In the genomic region with DNA sequence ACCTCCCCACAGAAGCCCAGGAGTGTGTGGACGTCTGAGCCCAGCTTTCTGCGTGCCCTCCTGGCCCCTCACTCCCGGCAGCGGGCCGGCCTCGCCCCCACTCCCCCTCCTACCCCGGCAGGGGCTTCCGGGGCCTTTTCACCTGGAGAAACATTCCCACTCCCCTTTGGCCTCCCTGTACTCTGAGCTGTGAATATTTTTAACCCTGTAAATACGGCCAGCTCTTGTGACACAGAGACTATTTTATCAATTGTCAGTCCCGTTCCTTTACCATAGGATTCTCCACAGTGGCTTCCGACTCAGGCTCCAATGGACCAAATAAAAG, we compare ENCODE assay signal across 25 cellular contexts. TPM values are rescaled to one million over a fixed set of nuclear protein-coding genes. Genes with fewer than 3 reads are reported as not detected.
A peak's percentile ranks its signal among the peaks of the same experiment; 100 is the strongest.
DNase-seq lines count a peak whose midpoint lies in the region; ATAC-seq, FAIRE-seq and TF ChIP-seq lines count a peak whose summit lies in the region.
"Had no signal": no experiment of that assay in that cellular context is flagged by ENCODE, and none has a peak within 500 bp of the region (broad histone marks: within the 10 kb centered on the region; RNA-seq: fewer than 3 reads in every experiment).

No MANE protein-coding gene starts in this region.

- no peak overlapping the region for H4K5ac ChIP-seq in IMR-90 (ENCODE audit: low read depth, low read length)

- peaks cover 5% of the 10 kb centered on the region; the same call in 1 of the 2 replicates for H3K36me3 ChIP-seq in ACC112 (ENCODE audit: insufficient read depth, low read length)
- H3K36me3 ChIP-seq in IMR-90 (ENCODE audit: control insufficient read depth, insufficient read depth, low read length): peaks cover 17% of the 10 kb centered on the region
- peaks cover 0 to 11% of the 10 kb centered on the region in 2 experiments for H3K36me3 ChIP-seq in endothelial cell of umbilical vein (ENCODE audit: control insufficient read depth in 2 of 2, extremely low read depth in 1 of 2, insufficient read depth in 2 of 2, low read length in 2 of 2)
- no peaks in the 10 kb centered on the region for H3K36me3 ChIP-seq in neural progenitor cell
- peaks cover 0 to 2% of the 10 kb centered on the region in 2 donors for H3K36me3 ChIP-seq in kidney (ENCODE audit: control insufficient read depth in 1 of 2, insufficient read depth in 2 of 2, low read length in 2 of 2)

- no peaks in the 10 kb centered on the region for H3K36me3 Mint-ChIP-seq in neural progenitor cell

- H3K56ac ChIP-seq in IMR-90 (ENCODE audit: extremely low read depth, insufficient read depth, low read length): no peak overlapping the region

- peaks cover 9% of the 10 kb centered on the region; the same call in 1 of the 2 replicates for H4K20me1 ChIP-seq in IMR-90 (ENCODE audit: insufficient read depth, low read length)
- no peaks in the 10 kb centered on the region for H4K20me1 ChIP-seq in endothelial cell of umbilical vein (replicated peaks; ENCODE audit: control insufficient read depth, extremely low read depth, insufficient read depth, low read length)
- H4K20me1 ChIP-seq in neural progenitor cell (ENCODE audit: low read depth): peaks cover 4% of the 10 kb centered on the region

- no peak overlapping the region for H3K23ac ChIP-seq in IMR-90 (ENCODE audit: low read depth, low read length)

- H3K18ac ChIP-seq in IMR-90 (ENCODE audit: low read depth, low read length): no peak overlapping the region

- H3K27ac ChIP-seq in ACC112 (ENCODE audit: low read depth, low read length) (peak overlapping the region; percentile 36), IMR-90 (ENCODE audit: insufficient read depth, low read length) (no peak overlapping the region), endothelial cell of umbilical vein (ENCODE audit: insufficient read depth, low read depth, low read length) (no peak overlapping the region), neural progenitor cell (no peak overlapping the region), kidney (ENCODE audit: low read depth in 2 of 2, low read length in 2 of 2) (no peak overlapping the region)
- H3K27ac ChIP-seq: C4-2B, Peyer's patch had no signal

- no peak overlapping the region for H3K4me2 ChIP-seq in IMR-90 (ENCODE audit: low read depth, low read length)
- H3K4me2 ChIP-seq in endothelial cell of umbilical vein (ENCODE audit: insufficient read depth, low read length): no peak overlapping the region
- no peak overlapping the region for H3K4me2 ChIP-seq in neural progenitor cell

- no peak overlapping the region for H3K4me3 Mint-ChIP-seq in neural progenitor cell
- H3K4me3 Mint-ChIP-seq: IgD-negative memory B cell had no signal

- dilution Hi-C loops in IMR-90 (cut with HindIII; ENCODE audit: low sequenced_read_pairs, unreplicated experiment): no loop called here
- dilution Hi-C loops in endothelial cell of umbilical vein (cut with MboI; ENCODE audit: extremely low pct_ligation_motif_present, low sequenced_read_pairs): no loop called here

- H3K4me1 ChIP-seq in ACC112 (ENCODE audit: control insufficient read depth, insufficient read depth, low read length, unreplicated experiment) (peaks cover 22% of the 10 kb centered on the region), IMR-90 (ENCODE audit: control insufficient read depth, insufficient read depth, low read length) (0 out of 2 replicates have a peak, but pooled peaks cover 3% of the 10 kb centered on the region), endothelial cell of umbilical vein (ENCODE audit: control insufficient read depth, extremely low read depth, insufficient read depth, low read length) (peaks cover 6% of the 10 kb centered on the region), neural progenitor cell (no peaks in the 10 kb centered on the region), kidney (ENCODE audit: control insufficient read depth in 1 of 2, insufficient read depth in 1 of 2, low read depth in 1 of 2, low read length in 2 of 2) (peaks cover 3 to 9% of the 10 kb centered on the region in 2 donors)

- DNase-seq in IMR-90 (no peak), endothelial cell of umbilical vein (ENCODE audit: low read depth, low spot score) (no peak), neural progenitor cell (ENCODE audit: low spot score) (no peak), DMS79 (lab: John Stamatoyannopoulos, UW) (no peak), NCI-H1105 (lab: John Stamatoyannopoulos, UW) (no peak), kidney (no peak), SW480 (ENCODE audit: low spot score) (no peak)
- DNase-seq: 8988T; Calu3; CD8-positive, alpha-beta memory T cell; DMS153; NCI-H1105 treated with DMSO at 0.1 percent for 48 hours; NCI-H2029 treated with DMSO at 0.1 percent for 48 hours; NCI-H2171; NCI-H524 treated with DMSO at 0.1 percent for 48 hours; Peyer's patch had no signal

- POLR2A ChIA-PET in IMR-90 (lab: Charles Lee; ENCODE audit: unreplicated experiment): no interaction called here
- POLR2A ChIA-PET in endothelial cell of umbilical vein (lab: Charles Lee): no interaction called here

- no peaks in the 10 kb centered on the region for H3K9me1 ChIP-seq in IMR-90 (ENCODE audit: insufficient read depth, low read length)
- H3K9me1 ChIP-seq in endothelial cell of umbilical vein (replicated peaks; ENCODE audit: control insufficient read depth, extremely low read depth, insufficient read depth, low read length): no peaks in the 10 kb centered on the region

- H3K9me3 Mint-ChIP-seq in neural progenitor cell: no peaks in the 10 kb centered on the region
- H3K9me3 Mint-ChIP-seq: CD8-positive, alpha-beta memory T cell; IgD-negative memory B cell had no signal

- FAIRE-seq in endothelial cell of umbilical vein (lab: Jason Lieb, UNC): peak; percentile 73
- no peak for FAIRE-seq in kidney (lab: Jason Lieb, UNC)
- FAIRE-seq: G401.6, GM12892, HTR-8/SVneo had no signal

- H3F3A ChIP-seq in neural progenitor cell (ENCODE audit: low read depth): peaks cover 9% of the 10 kb centered on the region

- no peak for ATAC-seq in IMR-90 (ENCODE audit: low read depth)
- ATAC-seq: HCT116, Right ventricle myocardium inferior had no signal

- no peak overlapping the region for H2BK20ac ChIP-seq in IMR-90 (ENCODE audit: low read depth, low read length)

- peak overlapping the region; percentile 58 for H2AK9ac ChIP-seq in IMR-90 (replicated peaks; ENCODE audit: low read depth, low read length, poor library complexity)

- H3K9ac ChIP-seq in IMR-90 (ENCODE audit: low read depth, low read length): no peak overlapping the region
- no peak overlapping the region for H3K9ac ChIP-seq in endothelial cell of umbilical vein (replicated peaks; ENCODE audit: extremely low read depth, insufficient read depth, low read length)
- H3K9ac ChIP-seq in neural progenitor cell: no peak overlapping the region
- no peak overlapping the region for H3K9ac ChIP-seq in kidney (ENCODE audit: low read length in 2 of 2)

- in situ Hi-C loops in IMR-90 (cut with MboI; ENCODE audit: low sequenced_read_pairs): no loop called here

- peaks cover 2% of the 10 kb centered on the region for H3K79me2 ChIP-seq in ACC112 (ENCODE audit: control insufficient read depth, insufficient read depth, low read length, unreplicated experiment)
- no peaks in the 10 kb centered on the region for H3K79me2 ChIP-seq in endothelial cell of umbilical vein (ENCODE audit: control insufficient read depth, insufficient read depth, low read length)
- H3K79me2 ChIP-seq in neural progenitor cell (ENCODE audit: low read depth): no peaks in the 10 kb centered on the region

- H2AK5ac ChIP-seq in IMR-90 (ENCODE audit: low read depth, low read length): no peak overlapping the region

- H2BK120ac ChIP-seq in IMR-90 (ENCODE audit: low read depth, low read length): no peak overlapping the region

- peaks cover 3% of the 10 kb centered on the region for H3K4me1 Mint-ChIP-seq in neural progenitor cell
- H3K4me1 Mint-ChIP-seq: CD8-positive, alpha-beta memory T cell had no signal

- no peak overlapping the region for H2AFZ ChIP-seq in ACC112 (ENCODE audit: low read length, unreplicated experiment)
- H2AFZ ChIP-seq in IMR-90 (replicated peaks; ENCODE audit: low read length, poor library complexity): no peak overlapping the region
- H2AFZ ChIP-seq in endothelial cell of umbilical vein (ENCODE audit: low read depth, low read length): no peak overlapping the region
- H2AFZ ChIP-seq in neural progenitor cell (replicated peaks): no peak overlapping the region

- H4K91ac ChIP-seq in IMR-90 (ENCODE audit: insufficient read depth, low read depth, low read length): no peak overlapping the region

- no peak for TF ChIP-seq POLR2A in IMR-90 (IDR thresholded peaks at IDR 0.05; ENCODE audit: low read depth, low read length)
- no peak for TF ChIP-seq POLR2A in endothelial cell of umbilical vein (IDR thresholded peaks at IDR 0.05; ENCODE audit: low read depth, low read length)

- TF ChIP-seq CTCF in IMR-90 (conservative IDR thresholded peaks at IDR 0.05; ENCODE audit: low read depth, low read length): no peak
- no peak for TF ChIP-seq CTCF in endothelial cell of umbilical vein (IDR thresholded peaks at IDR 0.05; ENCODE audit: extremely low read depth in 1 of 2, insufficient read depth in 1 of 2, low read depth in 1 of 2, low read length in 2 of 2)
- TF ChIP-seq CTCF in neural progenitor cell (IDR thresholded peaks at IDR 0.05): no peak
- no peak for TF ChIP-seq CTCF in kidney (IDR thresholded peaks at IDR 0.05; ENCODE audit: borderline replicate concordance, extremely low read depth, insufficient read depth)

- 60% methylated on average over 3 of the region's 11 CpGs; no CpG with 5 or more reads in 1 of the 2 experiments for WGBS in IMR-90 (ENCODE audit: extremely low coverage in 2 of 2, insufficient read length in 1 of 2), 2 experiments

- no peak overlapping the region for H2BK5ac ChIP-seq in IMR-90 (ENCODE audit: low read depth, low read length, poor library complexity, severe bottlenecking)

- H4K8ac ChIP-seq in IMR-90 (ENCODE audit: low read depth in 2 of 2, low read length in 2 of 2): no peak overlapping the region

- no TSS peak for BruUV-seq in IMR-90 (replicated peaks; lab: Mats Ljungman, UMichigan)
- BruUV-seq in endothelial cell of umbilical vein (replicated peaks; lab: Mats Ljungman, UMichigan): no TSS peak

- H3K4me3 ChIP-seq in ACC112 (ENCODE audit: low read depth, low read length) (peak overlapping the region; percentile 19; the same call in 1 of the 2 replicates), IMR-90 (ENCODE audit: insufficient read depth, low read depth, low read length) (no peak overlapping the region), endothelial cell of umbilical vein (replicated peaks in 1 of 3; ENCODE audit: insufficient read depth in 1 of 3, low read depth in 1 of 3, low read length in 3 of 3) (no peak overlapping the region), neural progenitor cell (no peak overlapping the region), kidney (ENCODE audit: low read length in 2 of 2) (no peak overlapping the region)
- H3K4me3 ChIP-seq: Peyer's patch had no signal

- no peak overlapping the region for H2BK15ac ChIP-seq in IMR-90 (ENCODE audit: low read depth, low read length)

- no peak overlapping the region for H3K4ac ChIP-seq in IMR-90 (ENCODE audit: low read depth, low read length)

- peaks cover 12% of the 10 kb centered on the region for H3K27me3 Mint-ChIP-seq in neural progenitor cell (ENCODE audit: insufficient read depth, low read depth)

- peak overlapping the region; percentile 54 for H3K27ac Mint-ChIP-seq in neural progenitor cell
- H3K27ac Mint-ChIP-seq: CD8-positive, alpha-beta memory T cell; IgD-negative memory B cell had no signal

- intact Hi-C loops in IMR-90 (cut with micrococcal nuclease) (no loop called here), endothelial cell of umbilical vein (cut with micrococcal nuclease) (no loop called here), kidney (cut with DNase I) (no loop called here)

- CTCF ChIA-PET in IMR-90 (lab: Yijun Ruan, JAX) (no interaction called here), endothelial cell of umbilical vein (lab: Charles Lee) (interaction anchor here (0.7 to 2.8 kb wide), 4 partner anchors 10 to 25 kb away, joined by 3 to 9 read pairs (median 4); partner anchors contain the start of gene NHLRC4)

- TF ChIP-seq RAD21 in IMR-90 (IDR thresholded peaks at IDR 0.05; ENCODE audit: low read length): no peak

- no peak overlapping the region for H3K14ac ChIP-seq in IMR-90 (replicated peaks; ENCODE audit: low read depth, low read length)

- peaks cover 4% of the 10 kb centered on the region for H3K27me3 ChIP-seq in ACC112 (ENCODE audit: insufficient read depth, low read length)
- peaks cover 17% of the 10 kb centered on the region for H3K27me3 ChIP-seq in IMR-90 (ENCODE audit: control insufficient read depth, insufficient read depth, low read length)
- H3K27me3 ChIP-seq in endothelial cell of umbilical vein (ENCODE audit: control insufficient read depth in 2 of 2, insufficient read depth in 2 of 2, low read length in 2 of 2): peaks cover 2 to 3% of the 10 kb centered on the region in 2 experiments
- peaks cover 22% of the 10 kb centered on the region for H3K27me3 ChIP-seq in neural progenitor cell

- H3K9me3 ChIP-seq in IMR-90 (ENCODE audit: control insufficient read depth, insufficient read depth, low read length): no peaks in the 10 kb centered on the region
- no peaks in the 10 kb centered on the region for H3K9me3 ChIP-seq in endothelial cell of umbilical vein (replicated peaks; ENCODE audit: control insufficient read depth, insufficient read depth, low read length)
- H3K9me3 ChIP-seq in neural progenitor cell (ENCODE audit: low read depth): no peaks in the 10 kb centered on the region
- H3K9me3 ChIP-seq in kidney (ENCODE audit: control insufficient read depth in 1 of 2, low read length in 2 of 2): no peaks in the 10 kb centered on the region
- H3K9me3 ChIP-seq: Peyer's patch had no signal

- H3K79me1 ChIP-seq in IMR-90 (ENCODE audit: low read depth in 1 of 2, low read length in 2 of 2): no peaks in the 10 kb centered on the region; a peak in 1 of 4 replicates

RNA-seq across cellular contexts. Expression of gene PRR35, which starts 5.9 kb away (rescaled TPM):
- total RNA-seq in IMR-90 (2012; rRNA removed) (not detected in 2 replicates), endothelial cell of umbilical vein (not detected in 2 replicates), neural progenitor cell (ENCODE audit: low replicate concordance) (not detected in 2 replicates), kidney (1.8 TPM)
- polyA plus RNA-seq in IMR-90 (2012; rRNA removed) (not detected in 2 replicates), endothelial cell of umbilical vein (not detected in 2 replicates), kidney (ENCODE audit: insufficient read depth, low read depth, low replicate concordance) (24.4 TPM)
- not detected in 2 replicates for polyA plus RNA-seq in IMR-90 (2012; cell fraction: cytosol; rRNA removed)
- polyA plus RNA-seq in IMR-90 (2012; cell fraction: nucleus; rRNA removed; ENCODE audit: low replicate concordance): 0.05 and 0.09 TPM in 2 replicates
- not detected in 2 replicates for polyA plus RNA-seq in endothelial cell of umbilical vein (2011; cell fraction: cytosol; rRNA removed)
- polyA plus RNA-seq in endothelial cell of umbilical vein (2011; cell fraction: nucleus; rRNA removed): not detected in 2 replicates
- not detected in 2 replicates for polyA plus RNA-seq in endothelial cell of umbilical vein (2012)
- polyA minus RNA-seq in endothelial cell of umbilical vein: not detected in 2 replicates
- polyA minus RNA-seq in endothelial cell of umbilical vein (2011; cell fraction: cytosol; rRNA and poly(A)+ RNA removed): not detected
- polyA minus RNA-seq in endothelial cell of umbilical vein (2011; cell fraction: nucleus; rRNA and poly(A)+ RNA removed): not detected in 2 replicates
- total RNA-seq: Calu3; CD8-positive, alpha-beta memory T cell; Peyer's patch; Right ventricle myocardium inferior; SK-MEL-5 had no signal
- polyA plus RNA-seq: CD8-positive, alpha-beta memory T cell; IgD-negative memory B cell had no signal

RNA-seq across cellular contexts. Expression of gene NHLRC4, which starts 12.5 kb away (rescaled TPM):
- 0.56 and 0.72 TPM in 2 replicates for total RNA-seq in IMR-90 (2012; rRNA removed)
- 0.65 and 0.84 TPM in 2 replicates for polyA plus RNA-seq in IMR-90 (2012; rRNA removed)
- polyA plus RNA-seq in IMR-90 (2012; cell fraction: cytosol; rRNA removed): 0.76 and 1.4 TPM in 2 replicates
- 1.3 and 2.4 TPM in 2 replicates for polyA plus RNA-seq in IMR-90 (2012; cell fraction: nucleus; rRNA removed; ENCODE audit: low replicate concordance)
- 0.30 and 0.73 TPM in 2 replicates for total RNA-seq in endothelial cell of umbilical vein
- polyA plus RNA-seq in endothelial cell of umbilical vein: 0.94 and 0.96 TPM in 2 replicates
- polyA plus RNA-seq in endothelial cell of umbilical vein (2011; cell fraction: cytosol; rRNA removed): 0.40 and 0.55 TPM in 2 replicates
- polyA plus RNA-seq in endothelial cell of umbilical vein (2011; cell fraction: nucleus; rRNA removed): 0.61 and 0.97 TPM in 2 replicates
- polyA plus RNA-seq in endothelial cell of umbilical vein (2012): 0.44 and 0.56 TPM in 2 replicates
- polyA minus RNA-seq in endothelial cell of umbilical vein: 0.42 TPM in 1 of 2 replicates, not detected in the other
- not detected for polyA minus RNA-seq in endothelial cell of umbilical vein (2011; cell fraction: cytosol; rRNA and poly(A)+ RNA removed)
- 0.34 and 0.38 TPM in 2 replicates for polyA minus RNA-seq in endothelial cell of umbilical vein (2011; cell fraction: nucleus; rRNA and poly(A)+ RNA removed)
- total RNA-seq in neural progenitor cell (ENCODE audit: low replicate concordance): 0.28 TPM in 1 of 2 replicates, not detected in the other
- 3.3 TPM for total RNA-seq in kidney
- 17.4 TPM for polyA plus RNA-seq in kidney (ENCODE audit: insufficient read depth, low read depth, low replicate concordance)
- total RNA-seq: Calu3 had no signal

RNA-seq across cellular contexts. Expression of gene PIGQ, which starts 15.5 kb away (rescaled TPM):
- total RNA-seq in IMR-90 (2012; rRNA removed) (5.9 and 7.2 TPM in 2 replicates), endothelial cell of umbilical vein (56.8 and 67.7 TPM in 2 replicates), neural progenitor cell (ENCODE audit: low replicate concordance) (16.1 and 60.7 TPM in 2 replicates), kidney (92.9 TPM)
- polyA plus RNA-seq in IMR-90 (2012; rRNA removed) (36.8 and 40.5 TPM in 2 replicates), endothelial cell of umbilical vein (66.9 and 82.9 TPM in 2 replicates), kidney (ENCODE audit: insufficient read depth, low read depth, low replicate concordance) (118 TPM)
- 16.5 and 38.0 TPM in 2 replicates for polyA plus RNA-seq in IMR-90 (2012; cell fraction: cytosol; rRNA removed)
- polyA plus RNA-seq in IMR-90 (2012; cell fraction: nucleus; rRNA removed; ENCODE audit: low replicate concordance): 111 and 325 TPM in 2 replicates
- 30.5 and 46.1 TPM in 2 replicates for polyA plus RNA-seq in endothelial cell of umbilical vein (2011; cell fraction: cytosol; rRNA removed)
- 108 and 124 TPM in 2 replicates for polyA plus RNA-seq in endothelial cell of umbilical vein (2011; cell fraction: nucleus; rRNA removed)
- polyA plus RNA-seq in endothelial cell of umbilical vein (2012): 21.3 and 30.6 TPM in 2 replicates
- polyA minus RNA-seq in endothelial cell of umbilical vein: 42.4 and 65.2 TPM in 2 replicates
- 51.1 TPM for polyA minus RNA-seq in endothelial cell of umbilical vein (2011; cell fraction: cytosol; rRNA and poly(A)+ RNA removed)
- 30.8 and 49.5 TPM in 2 replicates for polyA minus RNA-seq in endothelial cell of umbilical vein (2011; cell fraction: nucleus; rRNA and poly(A)+ RNA removed)

RNA-seq across cellular contexts. Expression of gene CAPN15, which starts 26.7 kb away (rescaled TPM):
- total RNA-seq in IMR-90 (2012; rRNA removed) (9.3 and 11.4 TPM in 2 replicates), endothelial cell of umbilical vein (65.0 and 70.1 TPM in 2 replicates), neural progenitor cell (ENCODE audit: low replicate concordance) (6.8 and 41.0 TPM in 2 replicates), kidney (52.9 TPM)
- polyA plus RNA-seq in IMR-90 (2012; rRNA removed) (24.3 and 36.0 TPM in 2 replicates), endothelial cell of umbilical vein (33.9 and 48.6 TPM in 2 replicates), kidney (ENCODE audit: insufficient read depth, low read depth, low replicate concordance) (17.9 TPM)
- polyA plus RNA-seq in IMR-90 (2012; cell fraction: cytosol; rRNA removed): 13.9 and 31.3 TPM in 2 replicates
- 73.5 and 220 TPM in 2 replicates for polyA plus RNA-seq in IMR-90 (2012; cell fraction: nucleus; rRNA removed; ENCODE audit: low replicate concordance)
- polyA plus RNA-seq in endothelial cell of umbilical vein (2011; cell fraction: cytosol; rRNA removed): 14.6 and 22.7 TPM in 2 replicates
- 63.6 and 68.1 TPM in 2 replicates for polyA plus RNA-seq in endothelial cell of umbilical vein (2011; cell fraction: nucleus; rRNA removed)
- polyA plus RNA-seq in endothelial cell of umbilical vein (2012): 20.7 and 35.9 TPM in 2 replicates
- 17.2 and 27.8 TPM in 2 replicates for polyA minus RNA-seq in endothelial cell of umbilical vein
- polyA minus RNA-seq in endothelial cell of umbilical vein (2011; cell fraction: cytosol; rRNA and poly(A)+ RNA removed): 47.6 TPM
- polyA minus RNA-seq in endothelial cell of umbilical vein (2011; cell fraction: nucleus; rRNA and poly(A)+ RNA removed): 21.5 and 36.2 TPM in 2 replicates

RNA-seq across cellular contexts. Expression of gene RAB40C, which starts 35.6 kb away (rescaled TPM):
- total RNA-seq in IMR-90 (2012; rRNA removed): 6.8 and 6.9 TPM in 2 replicates
- polyA plus RNA-seq in IMR-90 (2012; rRNA removed): 13.7 and 15.3 TPM in 2 replicates
- 11.0 and 21.8 TPM in 2 replicates for polyA plus RNA-seq in IMR-90 (2012; cell fraction: cytosol; rRNA removed)
- polyA plus RNA-seq in IMR-90 (2012; cell fraction: nucleus; rRNA removed; ENCODE audit: low replicate concordance): 26.4 and 67.6 TPM in 2 replicates
- total RNA-seq in endothelial cell of umbilical vein: 16.7 and 18.8 TPM in 2 replicates
- polyA plus RNA-seq in endothelial cell of umbilical vein: 12.4 and 16.3 TPM in 2 replicates
- 8.3 and 10.9 TPM in 2 replicates for polyA plus RNA-seq in endothelial cell of umbilical vein (2011; cell fraction: cytosol; rRNA removed)
- polyA plus RNA-seq in endothelial cell of umbilical vein (2011; cell fraction: nucleus; rRNA removed): 13.7 and 15.5 TPM in 2 replicates
- 11.0 and 14.9 TPM in 2 replicates for polyA plus RNA-seq in endothelial cell of umbilical vein (2012)
- 7.6 and 8.3 TPM in 2 replicates for polyA minus RNA-seq in endothelial cell of umbilical vein
- polyA minus RNA-seq in endothelial cell of umbilical vein (2011; cell fraction: cytosol; rRNA and poly(A)+ RNA removed): 17.3 TPM
- 3.1 and 6.3 TPM in 2 replicates for polyA minus RNA-seq in endothelial cell of umbilical vein (2011; cell fraction: nucleus; rRNA and poly(A)+ RNA removed)
- total RNA-seq in neural progenitor cell (ENCODE audit: low replicate concordance): 6.0 and 30.0 TPM in 2 replicates
- total RNA-seq in kidney: 24.0 TPM
- polyA plus RNA-seq in kidney (ENCODE audit: insufficient read depth, low read depth, low replicate concordance): 18.1 TPM
